In genomic region chr2:48316753-48317750, GRCh38 we compare ENCODE assay signal across 1 cellular context.
TF ChIP-seq lines count a peak whose summit lies in the region.

No MANE protein-coding gene starts in this region.

TF ChIP-seq in HepG2, 621 proteins besides CTCF, POLR2A, EP300 and RAD21 (continued from another document and continues in another):
- TF ChIP-seq ZNF280D (CRISPR knock-in tag; IDR thresholded peaks at IDR 0.05): 0 out of 2 replicates have a peak, but pooled peaks have one; percentile 40
- TF ChIP-seq ZNF674 (CRISPR knock-in tag; IDR thresholded peaks at IDR 0.05; ENCODE audit: low read depth): no peak
- TF ChIP-seq POLR2AphosphoS5 (IDR thresholded peaks at IDR 0.05; ENCODE audit: low read depth, low read length): no peak
- no peak for TF ChIP-seq KLF12 (CRISPR knock-in tag; IDR thresholded peaks at IDR 0.05; ENCODE audit: borderline replicate concordance)
- TF ChIP-seq, protein P1, sequence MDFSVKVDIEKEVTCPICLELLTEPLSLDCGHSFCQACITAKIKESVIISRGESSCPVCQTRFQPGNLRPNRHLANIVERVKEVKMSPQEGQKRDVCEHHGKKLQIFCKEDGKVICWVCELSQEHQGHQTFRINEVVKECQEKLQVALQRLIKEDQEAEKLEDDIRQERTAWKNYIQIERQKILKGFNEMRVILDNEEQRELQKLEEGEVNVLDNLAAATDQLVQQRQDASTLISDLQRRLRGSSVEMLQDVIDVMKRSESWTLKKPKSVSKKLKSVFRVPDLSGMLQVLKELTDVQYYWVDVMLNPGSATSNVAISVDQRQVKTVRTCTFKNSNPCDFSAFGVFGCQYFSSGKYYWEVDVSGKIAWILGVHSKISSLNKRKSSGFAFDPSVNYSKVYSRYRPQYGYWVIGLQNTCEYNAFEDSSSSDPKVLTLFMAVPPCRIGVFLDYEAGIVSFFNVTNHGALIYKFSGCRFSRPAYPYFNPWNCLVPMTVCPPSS (IDR thresholded peaks at IDR 0.05): no peak
- no peak for TF ChIP-seq KLF13 (CRISPR knock-in tag; IDR thresholded peaks at IDR 0.05)
- no peak for TF ChIP-seq ATF7-NPFF (CRISPR knock-in tag; IDR thresholded peaks at IDR 0.05; ENCODE audit: low read depth)
- TF ChIP-seq MYNN (CRISPR knock-in tag; IDR thresholded peaks at IDR 0.05; ENCODE audit: low read depth): no peak
- peak; percentile 87 for TF ChIP-seq ZMYM2 (CRISPR knock-in tag; IDR thresholded peaks at IDR 0.05)
- TF ChIP-seq SMAD9 (CRISPR knock-in tag; IDR thresholded peaks at IDR 0.05): no peak
- TF ChIP-seq NFATC3 (CRISPR knock-in tag; IDR thresholded peaks at IDR 0.05): no peak
- TF ChIP-seq PHF21A (CRISPR knock-in tag; IDR thresholded peaks at IDR 0.05): no peak
- no peak for TF ChIP-seq ZNF879 (CRISPR knock-in tag; IDR thresholded peaks at IDR 0.05)
- no peak for TF ChIP-seq TOE1 (CRISPR knock-in tag; IDR thresholded peaks at IDR 0.05)
- TF ChIP-seq, protein P2, sequence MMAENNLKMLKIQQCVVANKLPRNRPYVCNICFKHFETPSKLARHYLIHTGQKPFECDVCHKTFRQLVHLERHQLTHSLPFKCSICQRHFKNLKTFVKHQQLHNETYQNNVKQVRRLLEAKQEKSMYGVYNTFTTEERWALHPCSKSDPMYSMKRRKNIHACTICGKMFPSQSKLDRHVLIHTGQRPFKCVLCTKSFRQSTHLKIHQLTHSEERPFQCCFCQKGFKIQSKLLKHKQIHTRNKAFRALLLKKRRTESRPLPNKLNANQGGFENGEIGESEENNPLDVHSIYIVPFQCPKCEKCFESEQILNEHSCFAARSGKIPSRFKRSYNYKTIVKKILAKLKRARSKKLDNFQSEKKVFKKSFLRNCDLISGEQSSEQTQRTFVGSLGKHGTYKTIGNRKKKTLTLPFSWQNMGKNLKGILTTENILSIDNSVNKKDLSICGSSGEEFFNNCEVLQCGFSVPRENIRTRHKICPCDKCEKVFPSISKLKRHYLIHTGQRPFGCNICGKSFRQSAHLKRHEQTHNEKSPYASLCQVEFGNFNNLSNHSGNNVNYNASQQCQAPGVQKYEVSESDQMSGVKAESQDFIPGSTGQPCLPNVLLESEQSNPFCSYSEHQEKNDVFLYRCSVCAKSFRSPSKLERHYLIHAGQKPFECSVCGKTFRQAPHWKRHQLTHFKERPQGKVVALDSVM (CRISPR knock-in tag; IDR thresholded peaks at IDR 0.05): peak; percentile 96
- TF ChIP-seq CBX2 (IDR thresholded peaks at IDR 0.05; ENCODE audit: low read depth, low read length): no peak
- TF ChIP-seq CBX2 (CRISPR knock-in tag; IDR thresholded peaks at IDR 0.05; ENCODE audit: low read depth): no peak
- TF ChIP-seq IKZF5 (CRISPR knock-in tag; IDR thresholded peaks at IDR 0.05): no peak
- no peak for TF ChIP-seq GATA4 (IDR thresholded peaks at IDR 0.05; ENCODE audit: borderline replicate concordance, low read depth)
- TF ChIP-seq, protein P3, sequence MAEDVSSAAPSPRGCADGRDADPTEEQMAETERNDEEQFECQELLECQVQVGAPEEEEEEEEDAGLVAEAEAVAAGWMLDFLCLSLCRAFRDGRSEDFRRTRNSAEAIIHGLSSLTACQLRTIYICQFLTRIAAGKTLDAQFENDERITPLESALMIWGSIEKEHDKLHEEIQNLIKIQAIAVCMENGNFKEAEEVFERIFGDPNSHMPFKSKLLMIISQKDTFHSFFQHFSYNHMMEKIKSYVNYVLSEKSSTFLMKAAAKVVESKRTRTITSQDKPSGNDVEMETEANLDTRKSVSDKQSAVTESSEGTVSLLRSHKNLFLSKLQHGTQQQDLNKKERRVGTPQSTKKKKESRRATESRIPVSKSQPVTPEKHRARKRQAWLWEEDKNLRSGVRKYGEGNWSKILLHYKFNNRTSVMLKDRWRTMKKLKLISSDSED (CRISPR knock-in tag; IDR thresholded peaks at IDR 0.05): no peak
- no peak for TF ChIP-seq ATF5 (CRISPR knock-in tag; IDR thresholded peaks at IDR 0.05; ENCODE audit: low read depth)
- TF ChIP-seq MLLT10 (CRISPR knock-in tag; IDR thresholded peaks at IDR 0.05): no peak
- TF ChIP-seq PPARG (CRISPR knock-in tag; conservative IDR thresholded peaks at IDR 0.05): no peak
- TF ChIP-seq PLSCR1 (CRISPR knock-in tag; IDR thresholded peaks at IDR 0.05; ENCODE audit: borderline replicate concordance): no peak
- no peak for TF ChIP-seq ZNF550 (CRISPR knock-in tag; IDR thresholded peaks at IDR 0.05; ENCODE audit: borderline replicate concordance)
- no peak for TF ChIP-seq ZC3H13 (CRISPR knock-in tag; IDR thresholded peaks at IDR 0.05)
- no peak for TF ChIP-seq HNRNPLL (IDR thresholded peaks at IDR 0.05; ENCODE audit: low read depth, low read length, poor library complexity, severe bottlenecking)
- TF ChIP-seq FLYWCH1 (CRISPR knock-in tag; IDR thresholded peaks at IDR 0.05): no peak
- no peak for TF ChIP-seq ZBTB40 (IDR thresholded peaks at IDR 0.05)
- no peak for TF ChIP-seq ZBTB40 (CRISPR knock-in tag; IDR thresholded peaks at IDR 0.05)
- no peak for TF ChIP-seq TBP (CRISPR knock-in tag; IDR thresholded peaks at IDR 0.05)
- TF ChIP-seq ZMYM3 (CRISPR knock-in tag; IDR thresholded peaks at IDR 0.05): peak; percentile 96
- TF ChIP-seq MBD4 (IDR thresholded peaks at IDR 0.05; ENCODE audit: borderline replicate concordance, low read length): no peak
- TF ChIP-seq POGZ (CRISPR knock-in tag; IDR thresholded peaks at IDR 0.05): peak; percentile 78
- TF ChIP-seq NFKBIZ (CRISPR knock-in tag; IDR thresholded peaks at IDR 0.05): no peak
- no peak for TF ChIP-seq ZNF460 (CRISPR knock-in tag; IDR thresholded peaks at IDR 0.05; ENCODE audit: borderline replicate concordance)
- no peak for TF ChIP-seq ZNF619 (CRISPR knock-in tag; IDR thresholded peaks at IDR 0.05)
- TF ChIP-seq ZNF761 (CRISPR knock-in tag; conservative IDR thresholded peaks at IDR 0.05): no peak
- no peak for TF ChIP-seq ISL2 (CRISPR knock-in tag; IDR thresholded peaks at IDR 0.05)
- TF ChIP-seq ZNF234 (CRISPR knock-in tag; conservative IDR thresholded peaks at IDR 0.05): no peak
- TF ChIP-seq TCF7L2 (IDR thresholded peaks at IDR 0.05; ENCODE audit: low read depth, low read length): no peak
- TF ChIP-seq ZNF564 (CRISPR knock-in tag; IDR thresholded peaks at IDR 0.05): no peak
- TF ChIP-seq ZNF30 (CRISPR knock-in tag; IDR thresholded peaks at IDR 0.05): no peak
- TF ChIP-seq BHLHE40 (IDR thresholded peaks at IDR 0.05; ENCODE audit: low read length): no peak
- no peak for TF ChIP-seq ZNF143 (CRISPR knock-in tag; IDR thresholded peaks at IDR 0.05)
- TF ChIP-seq E2F5 (CRISPR knock-in tag; conservative IDR thresholded peaks at IDR 0.05): no peak
